Comparison of ENCODE assay signal across 9 cellular contexts in the genomic region with DNA sequence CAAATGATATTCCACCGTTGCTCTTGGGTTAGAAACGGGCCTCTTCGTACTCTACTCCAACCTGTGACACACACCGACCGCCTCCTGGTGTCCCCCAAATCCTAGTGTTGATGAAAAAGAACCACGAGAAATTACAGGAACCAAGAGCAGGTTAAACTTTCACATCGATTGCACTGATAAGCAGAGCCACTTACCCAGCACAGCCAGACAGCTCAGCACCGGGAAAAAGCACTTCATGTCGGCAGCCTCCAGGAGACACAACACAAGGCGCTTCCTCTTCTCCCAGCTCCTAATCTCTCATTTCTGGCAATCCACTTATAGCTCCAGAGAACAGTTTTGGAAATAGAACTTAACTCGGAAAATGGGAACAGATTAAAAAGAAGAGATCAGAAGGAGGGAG. TPM values are rescaled to one million over a fixed set of nuclear protein-coding genes. Genes with fewer than 3 reads are reported as not detected.
A peak's percentile ranks its signal among the peaks of the same experiment; 100 is the strongest.
DNase-seq lines count a peak whose midpoint lies in the region; TF ChIP-seq lines count a peak whose summit lies in the region.
"Had no signal": no experiment of that assay in that cellular context is flagged by ENCODE, and none has a peak within 500 bp of the region (broad histone marks: within the 10 kb centered on the region; RNA-seq: fewer than 3 reads in every experiment).

No MANE protein-coding gene starts in this region.

- peak overlapping the region; percentile 66 for H3K4me3 ChIP-seq in GM12875 (ENCODE audit: low read depth, low read length)

- H3K27me3 Mint-ChIP-seq in osteocyte (ENCODE audit: unreplicated experiment), result peaks cover 7% of the 10 kb centered on the region

- no peak overlapping the region for H3K27ac Mint-ChIP-seq in osteocyte (ENCODE audit: unreplicated experiment)

- H3K4me3 Mint-ChIP-seq in osteocyte (ENCODE audit: unreplicated experiment), result peak overlapping the region; percentile 82

- no peak for TF ChIP-seq POLR2A in erythroblast (IDR thresholded peaks at IDR 0.05; ENCODE audit: low read length)

- H3K36me3 Mint-ChIP-seq in osteocyte (ENCODE audit: unreplicated experiment), result peaks cover 3% of the 10 kb centered on the region

- peak; percentile 35 for DNase-seq in NCI-H69 (lab: John Stamatoyannopoulos, UW)
- peak; percentile 13 to 27 for DNase-seq in erythroblast (lab: John Stamatoyannopoulos, UW)
- DNase-seq in osteocyte (ENCODE audit: extremely low spot score, unreplicated experiment), result no peak
- no peak for DNase-seq in NCI-H128 (lab: John Stamatoyannopoulos, UW; ENCODE audit: unreplicated experiment)
- no peak for DNase-seq in activated gamma-delta T cell (lab: John Stamatoyannopoulos, UW)
- no peak for DNase-seq in activated effector memory CD4-positive, alpha-beta T cell treated with anti-CD3 and anti-CD28 coated beads, Interleukin-2, amount 50 U/mL, for 16 hours
- DNase-seq in Ammon's horn (ENCODE audit: low spot score), result no peak
- DNase-seq: NCI-H524 treated with DMSO at 0.1 percent for 48 hours had no signal

- TF ChIP-seq CTCF in GM12875 (IDR thresholded peaks at IDR 0.05; ENCODE audit: borderline replicate concordance, insufficient read depth, low read depth, low read length), result no peak
- TF ChIP-seq CTCF in osteocyte (IDR thresholded peaks at IDR 0.05), result no peak

- H3K9me3 Mint-ChIP-seq in osteocyte (ENCODE audit: unreplicated experiment), result no peaks in the 10 kb centered on the region

- peaks cover 28% of the 10 kb centered on the region for H3K4me1 Mint-ChIP-seq in osteocyte (ENCODE audit: unreplicated experiment)

RNA-seq across cellular contexts. Expression of gene IGSF3, which starts 1.4 kb away (rescaled TPM):
- total RNA-seq in osteocyte, result 43.2 and 51.7 TPM in 2 replicates

Comparison
In these comparisons a context has a peak if more than half of its experiments do, and no peak if none do; other contexts are left out.
1. DNase-seq: peak in NCI-H69 (single experiment) and erythroblast (2 of 2); none in osteocyte (single experiment), NCI-H128 (single experiment), activated gamma-delta T cell (single experiment), activated effector memory CD4-positive, alpha-beta T cell treated with anti-CD3 and anti-CD28 coated beads, Interleukin-2, amount 50 U/mL, for 16 hours (single experiment) and Ammon's horn (single experiment).